ENCODE assay signal across 10 cellular contexts in genomic region chr3:70989174-70989573, GRCh38.
A peak's percentile ranks its signal among the peaks of the same experiment; 100 is the strongest.
DNase-seq lines count a peak whose midpoint lies in the region; ATAC-seq, FAIRE-seq and TF ChIP-seq lines count a peak whose summit lies in the region.
"Had no signal": no experiment of that assay in that cellular context is flagged by ENCODE, and none has a peak within 500 bp of the region (broad histone marks: within the 10 kb centered on the region; RNA-seq: fewer than 3 reads in every experiment).

No MANE protein-coding gene starts in this region.

- DNase-seq in BJ (ENCODE audit: low read depth) = peak; percentile 58
- DNase-seq in RCC 7860 (ENCODE audit: low spot score) = peak; percentile 26
- DNase-seq in fibroblast of the aortic adventitia (ENCODE audit: low read depth) = peak; percentile 75
- DNase-seq in retinal pigment epithelial cell (ENCODE audit: low read depth) = peak; percentile 64
- no peak for DNase-seq in G401 (ENCODE audit: low spot score)
- DNase-seq in nucleus accumbens (lab: John Stamatoyannopoulos, UW) = no peak
- DNase-seq in CD8-positive, alpha-beta memory T cell = no peak
- DNase-seq: DMS79 treated with DMSO at 0.1 percent for 48 hours, substantia nigra had no signal

- H3K36me3 Mint-ChIP-seq in CD8-positive, alpha-beta memory T cell = peaks cover 0 to 81% (median 26%) of the 10 kb centered on the region in 3 donors

- no peaks in the 10 kb centered on the region for H3K9me3 Mint-ChIP-seq in CD8-positive, alpha-beta memory T cell

- no peak overlapping the region for H3K27ac ChIP-seq in CD8-positive, alpha-beta memory T cell (ENCODE audit: low read depth, low read length)

- POLR2A ChIA-PET in BJ (lab: Charles Lee) = interaction anchor here (0.5 kb wide), 1 partner anchor 590 kb away, joined by 3 read pairs; no protein-coding TSS in a partner anchor
- POLR2A ChIA-PET in CD8-positive, alpha-beta memory T cell (lab: Charles Lee) = no interaction called here

- H3K4me1 Mint-ChIP-seq in CD8-positive, alpha-beta memory T cell = peaks cover 53 to 72% (median 61%) of the 10 kb centered on the region in 3 donors

- H3K4me3 Mint-ChIP-seq in CD8-positive, alpha-beta memory T cell = no peak overlapping the region

- peak; percentile 33 for FAIRE-seq in RCC 7860 (lab: Jason Lieb, UNC)

- peaks cover 2% of the 10 kb centered on the region for H3K36me3 ChIP-seq in BJ (ENCODE audit: control insufficient read depth, insufficient read depth, low read length)
- peaks cover 31% of the 10 kb centered on the region for H3K36me3 ChIP-seq in CD8-positive, alpha-beta memory T cell (ENCODE audit: insufficient read depth, low read length)

- H3K4me3 ChIP-seq in BJ (ENCODE audit: low read depth, low read length) (no peak overlapping the region), fibroblast of the aortic adventitia (ENCODE audit: low read depth, low read length) (no peak overlapping the region), retinal pigment epithelial cell (ENCODE audit: low read length) (no peak overlapping the region)
- no peak overlapping the region for H3K4me3 ChIP-seq in CD8-positive, alpha-beta memory T cell (ENCODE audit: low read length)

- peaks cover 50% of the 10 kb centered on the region for H3K4me1 ChIP-seq in CD8-positive, alpha-beta memory T cell (ENCODE audit: insufficient read depth, low read length)

- CTCF ChIA-PET in BJ (lab: Yijun Ruan, JAX) = interaction anchor here (0.7 to 1.6 kb wide), 3 partner anchors 10 to 15 kb away, joined by 3 to 5 read pairs (median 3); no protein-coding TSS in a partner anchor
- CTCF ChIA-PET in CD8-positive, alpha-beta memory T cell (lab: Charles Lee) = no interaction called here

- no peak for ATAC-seq in HG03521 (IDR thresholded peaks at IDR 0.05; ENCODE audit: unreplicated experiment)

- no peaks in the 10 kb centered on the region for H3K27me3 ChIP-seq in BJ (ENCODE audit: control insufficient read depth, insufficient read depth, low read length)
- no peaks in the 10 kb centered on the region for H3K27me3 ChIP-seq in CD8-positive, alpha-beta memory T cell (ENCODE audit: insufficient read depth, low read length, poor library complexity, severe bottlenecking)

- no peaks in the 10 kb centered on the region for H3K9me3 ChIP-seq in CD8-positive, alpha-beta memory T cell (ENCODE audit: low read length)

- in situ Hi-C loops in G401 (cut with HindIII; ENCODE audit: low sequenced_read_pairs) = no loop called here

- TF ChIP-seq CTCF in BJ (IDR thresholded peaks at IDR 0.05; ENCODE audit: insufficient read depth, low read depth, low read length) (no peak), fibroblast of the aortic adventitia (IDR thresholded peaks at IDR 0.05; ENCODE audit: insufficient read depth, low read length) (no peak), retinal pigment epithelial cell (conservative IDR thresholded peaks at IDR 0.05; ENCODE audit: low read depth, low read length) (no peak)

- H3K27me3 Mint-ChIP-seq in CD8-positive, alpha-beta memory T cell = no peaks in the 10 kb centered on the region

- H3K27ac Mint-ChIP-seq in CD8-positive, alpha-beta memory T cell = no peak overlapping the region

Comparison
In these comparisons a context has a peak if more than half of its experiments do, and no peak if none do; other contexts are left out.
1. DNase-seq: peak in BJ (single experiment), RCC 7860 (single experiment), fibroblast of the aortic adventitia (single experiment) and retinal pigment epithelial cell (single experiment); none in G401 (single experiment), nucleus accumbens (0 of 56) and CD8-positive, alpha-beta memory T cell (0 of 5).